Comparison of ENCODE assay signal across 9 cellular contexts in genomic region chr12:11758087-11758837, GRCh38.
DNase-seq lines count a peak whose midpoint lies in the region; ATAC-seq and TF ChIP-seq lines count a peak whose summit lies in the region.
"Had no signal": no experiment of that assay in that cellular context is flagged by ENCODE, and none has a peak within 500 bp of the region (broad histone marks: within the 10 kb centered on the region; RNA-seq: fewer than 3 reads in every experiment).

No MANE protein-coding gene starts in this region.

- H4K20me1 ChIP-seq in OCI-LY1 (ENCODE audit: insufficient read depth, low read length) (no peaks in the 10 kb centered on the region), smooth muscle cell (ENCODE audit: low read depth) (no peaks in the 10 kb centered on the region)

- ATAC-seq in GM18498 (IDR thresholded peaks at IDR 0.05; ENCODE audit: unreplicated experiment), result peak; percentile 15

- H3K27me3 ChIP-seq in OCI-LY1 (ENCODE audit: insufficient read depth, low read length), result no peaks in the 10 kb centered on the region
- H3K27me3 ChIP-seq in right atrium auricular region, result no peaks in the 10 kb centered on the region
- no peaks in the 10 kb centered on the region for H3K27me3 ChIP-seq in smooth muscle cell (ENCODE audit: low read depth)
- H3K27me3 ChIP-seq in Caco-2 (replicated peaks; ENCODE audit: control insufficient read depth, insufficient read depth, low read length), result no peaks in the 10 kb centered on the region

- H3K9ac ChIP-seq in OCI-LY1 (ENCODE audit: low read length) (peak overlapping the region; percentile 90), smooth muscle cell (ENCODE audit: low read depth) (peak overlapping the region; percentile 37)

- 0 out of 2 replicates have a peak, but pooled peaks cover 4% of the 10 kb centered on the region for H3F3A ChIP-seq in OCI-LY1 (ENCODE audit: insufficient read depth, low read length)
- peaks cover 37% of the 10 kb centered on the region for H3F3A ChIP-seq in smooth muscle cell (ENCODE audit: low read depth)

- H3K27ac ChIP-seq in OCI-LY1 (ENCODE audit: low read depth, low read length, poor library complexity, severe bottlenecking) (peak overlapping the region; percentile 99), right atrium auricular region (peak overlapping the region; percentile 72 to 87), smooth muscle cell (ENCODE audit: low read depth) (peak overlapping the region; percentile 85)

- WGBS in smooth muscle cell (ENCODE audit: low lambda C conversion rate), result 61% methylated on average over 8 of the region's 8 CpGs

- H3K36me3 Mint-ChIP-seq in Caco-2 (ENCODE audit: insufficient read depth, unreplicated experiment), result no peaks in the 10 kb centered on the region

- intact Hi-C loops in Caco-2 (cut with micrococcal nuclease; ENCODE audit: unreplicated experiment), result no loop called here

- H3K9me3 ChIP-seq in OCI-LY1 (ENCODE audit: low read length), result no peaks in the 10 kb centered on the region
- H3K9me3 ChIP-seq in right atrium auricular region, result no peaks in the 10 kb centered on the region
- no peaks in the 10 kb centered on the region for H3K9me3 ChIP-seq in smooth muscle cell (replicated peaks; ENCODE audit: low read depth)
- no peaks in the 10 kb centered on the region for H3K9me3 ChIP-seq in Caco-2

- H3K9me2 ChIP-seq in OCI-LY1 (ENCODE audit: low read depth, low read length), result no peaks in the 10 kb centered on the region

- CTCF ChIA-PET in Caco-2 (lab: Charles Lee), result no interaction called here

- DNase-seq in right atrium auricular region (ENCODE audit: low spot score) (no peak), smooth muscle cell (lab: John Stamatoyannopoulos, UW; ENCODE audit: unreplicated experiment) (no peak), NCI-H1417 treated with DMSO at 0.1 percent for 48 hours (lab: John Stamatoyannopoulos, UW) (no peak), ureter (ENCODE audit: low spot score) (no peak), Caco-2 (no peak), DMS153 treated with DMSO at 0.1 percent for 48 hours (lab: John Stamatoyannopoulos, UW; ENCODE audit: unreplicated experiment) (no peak)
- DNase-seq: T1000 had no signal

- peaks cover 6% of the 10 kb centered on the region for H3K4me1 Mint-ChIP-seq in Caco-2 (ENCODE audit: low read depth, unreplicated experiment)

- H3K27ac Mint-ChIP-seq in Caco-2 (ENCODE audit: unreplicated experiment), result no peak overlapping the region

- H3K4me3 ChIP-seq in OCI-LY1 (ENCODE audit: low read depth, low read length, poor library complexity, severe bottlenecking) (peak overlapping the region; percentile 54), right atrium auricular region (no peak overlapping the region), smooth muscle cell (no peak overlapping the region), Caco-2 (ENCODE audit: low read depth, low read length) (no peak overlapping the region)

- BruUV-seq in Caco-2 (replicated peaks; lab: Mats Ljungman, UMichigan), result no TSS peak

- H2AFZ ChIP-seq in OCI-LY1 (ENCODE audit: low read length) (no peak overlapping the region), smooth muscle cell (ENCODE audit: low read depth) (no peak overlapping the region)

- no peaks in the 10 kb centered on the region for H3K27me3 Mint-ChIP-seq in Caco-2 (ENCODE audit: insufficient read depth, unreplicated experiment)

- no peak overlapping the region for H3K4me3 Mint-ChIP-seq in Caco-2 (ENCODE audit: unreplicated experiment)

- TF ChIP-seq CTCF in OCI-LY1 (IDR thresholded peaks at IDR 0.05; ENCODE audit: low read length) (no peak), right atrium auricular region (IDR thresholded peaks at IDR 0.05) (no peak), smooth muscle cell (IDR thresholded peaks at IDR 0.05; ENCODE audit: borderline replicate concordance, insufficient read depth, poor library complexity, severe bottlenecking) (no peak), Caco-2 (IDR thresholded peaks at IDR 0.05; ENCODE audit: insufficient read depth in 1 of 2, low read depth in 1 of 2, low read length in 1 of 2, severe bottlenecking in 1 of 2, unreplicated experiment in 1 of 2) (no peak)

- H3K36me3 ChIP-seq in OCI-LY1 (ENCODE audit: insufficient read depth, low read length) (no peaks in the 10 kb centered on the region), right atrium auricular region (no peaks in the 10 kb centered on the region), smooth muscle cell (ENCODE audit: low read depth) (no peaks in the 10 kb centered on the region), Caco-2 (ENCODE audit: control insufficient read depth, insufficient read depth, low read length) (no peaks in the 10 kb centered on the region; the same call in 1 of the 2 replicates)

- no peaks in the 10 kb centered on the region for H3K9me3 Mint-ChIP-seq in Caco-2 (ENCODE audit: unreplicated experiment)

- H3K4me2 ChIP-seq in OCI-LY1 (ENCODE audit: low read length) (peak overlapping the region; percentile 71), smooth muscle cell (peak overlapping the region; percentile 45)

- H3K4me1 ChIP-seq in OCI-LY1 (ENCODE audit: insufficient read depth, low read length, severe bottlenecking) (peaks cover 100% of the 10 kb centered on the region), right atrium auricular region (peaks cover 0 to 67% of the 10 kb centered on the region in 2 donors), smooth muscle cell (ENCODE audit: low read depth) (peaks cover 42% of the 10 kb centered on the region), Caco-2 (peaks cover 6% of the 10 kb centered on the region; the same call in 1 of the 2 replicates)

- POLR2A ChIA-PET in Caco-2 (lab: Charles Lee), result no interaction called here

- H3K79me2 ChIP-seq in OCI-LY1 (ENCODE audit: insufficient read depth, low read length), result no peaks in the 10 kb centered on the region
- peaks cover 40% of the 10 kb centered on the region for H3K79me2 ChIP-seq in smooth muscle cell (ENCODE audit: low read depth)
